Comparison of ENCODE assay signal across 1 cellular context in genomic region chr19:28422791-28423650, GRCh38.
A peak's percentile ranks its signal among the peaks of the same experiment; 100 is the strongest.
TF ChIP-seq lines count a peak whose summit lies in the region.

No MANE protein-coding gene starts in this region.

TF ChIP-seq in H1, 55 proteins besides CTCF, POLR2A, EP300 and RAD21:
- TF ChIP-seq TBP (IDR thresholded peaks at IDR 0.05; ENCODE audit: low read depth, low read length) (no peak), TEAD4 (IDR thresholded peaks at IDR 0.05; ENCODE audit: low read depth, low read length) (0 out of 2 replicates have a peak, but pooled peaks have one; percentile 31), KDM1A (IDR thresholded peaks at IDR 0.05; ENCODE audit: borderline replicate concordance, low read length) (no peak), SIN3A (conservative IDR thresholded peaks at IDR 0.05 in 1 of 2, IDR thresholded peaks at IDR 0.05 in 1 of 2; ENCODE audit: low read depth in 1 of 2, low read length in 2 of 2) (no peak), USF2 (IDR thresholded peaks at IDR 0.05; ENCODE audit: low read length) (peak; percentile 45; the same call in 1 of the 2 replicates), RXRA (IDR thresholded peaks at IDR 0.05; ENCODE audit: insufficient read depth, low read depth, low read length) (no peak)
